Comparison of ENCODE assay signal across 8 cellular contexts in the genomic region with DNA sequence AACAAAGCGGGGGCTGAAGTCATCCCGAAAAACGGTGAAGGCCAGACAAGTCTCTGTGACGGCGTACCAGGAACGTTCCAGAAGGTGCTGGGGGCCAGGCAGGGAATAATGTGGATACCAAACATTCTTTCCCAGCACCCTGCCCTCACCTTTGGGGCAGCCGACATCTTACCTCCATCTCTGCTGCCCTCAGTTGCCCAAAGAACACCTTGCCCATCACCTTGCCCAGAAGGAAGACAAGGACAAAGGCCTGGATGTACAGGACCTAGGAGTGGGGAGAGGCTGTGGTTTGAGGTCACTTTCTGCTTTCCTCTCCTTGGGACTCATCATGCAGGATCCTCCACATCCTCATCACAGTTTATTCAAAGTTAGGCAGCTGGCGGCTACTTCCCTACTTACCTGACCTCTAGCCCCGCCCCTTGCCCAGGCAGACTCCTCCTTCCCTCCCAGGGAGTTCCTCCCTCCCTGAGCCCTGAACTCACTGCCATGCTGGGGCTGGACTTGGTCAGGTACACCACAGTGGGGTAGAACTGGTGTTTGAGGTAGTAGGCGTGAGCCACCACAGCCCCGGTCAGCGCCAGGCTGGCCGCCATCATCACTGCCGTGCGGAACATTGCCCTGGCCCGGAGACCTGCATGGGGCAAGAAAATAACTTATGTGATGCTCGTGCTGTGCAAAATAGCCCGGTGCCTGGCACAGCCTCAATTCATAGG. TPM values are rescaled to one million over a fixed set of nuclear protein-coding genes. Genes with fewer than 3 reads are reported as not detected.
A peak's percentile ranks its signal among the peaks of the same experiment; 100 is the strongest.
DNase-seq lines count a peak whose midpoint lies in the region; ATAC-seq and TF ChIP-seq lines count a peak whose summit lies in the region.

No MANE protein-coding gene starts in this region.

- no peaks in the 10 kb centered on the region for H3K9me3 Mint-ChIP-seq in activated naive CD4-positive, alpha-beta T cell treated with anti-CD3 and anti-CD28 coated beads, Interleukin-2, amount 50 U/mL, for 72 hours

- peak; percentile 6 for DNase-seq in DMS153 (lab: John Stamatoyannopoulos, UW)
- DNase-seq in DMS153 treated with DMSO at 0.1 percent for 48 hours (lab: John Stamatoyannopoulos, UW; ENCODE audit: unreplicated experiment): no peak
- peak; percentile 64 to 88 for DNase-seq in NCI-H526 (lab: John Stamatoyannopoulos, UW)
- peak in 1 of 2 donors; percentile 77 for DNase-seq in activated naive CD4-positive, alpha-beta T cell treated with anti-CD3 and anti-CD28 coated beads, Interleukin-2, amount 50 U/mL, for 72 hours (ENCODE audit: low spot score in 2 of 2)
- DNase-seq in smooth muscle cell (lab: John Stamatoyannopoulos, UW; ENCODE audit: unreplicated experiment): no peak
- DNase-seq in ureter (ENCODE audit: low spot score): no peak
- no peak for DNase-seq in NCI-H187 (lab: John Stamatoyannopoulos, UW)

- peaks cover 8% of the 10 kb centered on the region for H3F3A ChIP-seq in smooth muscle cell (ENCODE audit: low read depth)

- ATAC-seq in activated naive CD4-positive, alpha-beta T cell treated with anti-CD3 and anti-CD28 coated beads, Interleukin-2, amount 50 U/mL, for 72 hours: peak in 1 of 2 donors; percentile 19

- no peak for TF ChIP-seq CTCF in smooth muscle cell (IDR thresholded peaks at IDR 0.05; ENCODE audit: borderline replicate concordance, insufficient read depth, poor library complexity, severe bottlenecking)

- peak overlapping the region; percentile 99 for H3K27ac Mint-ChIP-seq in activated naive CD4-positive, alpha-beta T cell treated with anti-CD3 and anti-CD28 coated beads, Interleukin-2, amount 50 U/mL, for 72 hours

- peaks cover 9 to 10% of the 10 kb centered on the region in 2 donors for H3K36me3 Mint-ChIP-seq in activated naive CD4-positive, alpha-beta T cell treated with anti-CD3 and anti-CD28 coated beads, Interleukin-2, amount 50 U/mL, for 72 hours

- H2AFZ ChIP-seq in smooth muscle cell (ENCODE audit: low read depth): no peak overlapping the region

- H3K9ac ChIP-seq in smooth muscle cell (ENCODE audit: low read depth): peak overlapping the region; percentile 93

- H4K20me1 ChIP-seq in smooth muscle cell (ENCODE audit: low read depth): peaks cover 30% of the 10 kb centered on the region

- H3K9me3 ChIP-seq in smooth muscle cell (replicated peaks; ENCODE audit: low read depth): no peaks in the 10 kb centered on the region

- peaks cover 18% of the 10 kb centered on the region for H3K79me2 ChIP-seq in smooth muscle cell (ENCODE audit: low read depth)

- H3K27me3 ChIP-seq in smooth muscle cell (ENCODE audit: low read depth): no peaks in the 10 kb centered on the region

- H3K27ac ChIP-seq in smooth muscle cell (ENCODE audit: low read depth): peak overlapping the region; percentile 93

- WGBS in smooth muscle cell (ENCODE audit: low lambda C conversion rate): 55% methylated on average over 18 of the region's 18 CpGs

- H3K4me1 ChIP-seq in smooth muscle cell (ENCODE audit: low read depth): peaks cover 5% of the 10 kb centered on the region

- peak overlapping the region; percentile 83 for H3K4me2 ChIP-seq in smooth muscle cell

- H3K4me3 ChIP-seq in iPS-11a (ENCODE audit: low read depth, low read length) (peak overlapping the region; percentile 94), smooth muscle cell (peak overlapping the region; percentile 65)

- no peaks in the 10 kb centered on the region for H3K36me3 ChIP-seq in smooth muscle cell (ENCODE audit: low read depth)

RNA-seq across cellular contexts. Expression of gene SYVN1, which starts 1.2 kb away (rescaled TPM):
- 10 to 100 TPM; 30.2 to 31.6 TPM for total RNA-seq in activated naive CD4-positive, alpha-beta T cell treated with anti-CD3 and anti-CD28 coated beads, Interleukin-2, amount 50 U/mL, for 72 hours
- total RNA-seq in smooth muscle cell (39.9 and 52.0 TPM in 2 replicates), ureter (76.2 TPM)
- polyA plus RNA-seq in smooth muscle cell: 30.0 and 32.0 TPM in 2 replicates

RNA-seq across cellular contexts. Expression of gene MRPL49, which starts 11.0 kb away (rescaled TPM):
- 10 to 100 TPM; 55.3 to 92.6 TPM for total RNA-seq in activated naive CD4-positive, alpha-beta T cell treated with anti-CD3 and anti-CD28 coated beads, Interleukin-2, amount 50 U/mL, for 72 hours
- 28.2 and 43.0 TPM in 2 replicates for total RNA-seq in smooth muscle cell
- 53.2 and 55.4 TPM in 2 replicates for polyA plus RNA-seq in smooth muscle cell
- 49.8 TPM for total RNA-seq in ureter

RNA-seq across cellular contexts. Expression of gene FAU, which starts 11.2 kb away (rescaled TPM):
- 1,000 to 10,000 TPM in 1 of 2 donors, 100 to 1,000 TPM in 1; 983 to 1,040 TPM for total RNA-seq in activated naive CD4-positive, alpha-beta T cell treated with anti-CD3 and anti-CD28 coated beads, Interleukin-2, amount 50 U/mL, for 72 hours
- total RNA-seq in smooth muscle cell (373 and 509 TPM in 2 replicates), ureter (999 TPM)
- 537 and 578 TPM in 2 replicates for polyA plus RNA-seq in smooth muscle cell

RNA-seq across cellular contexts. Expression of gene ZNHIT2, which starts 15.6 kb away (rescaled TPM):
- total RNA-seq in activated naive CD4-positive, alpha-beta T cell treated with anti-CD3 and anti-CD28 coated beads, Interleukin-2, amount 50 U/mL, for 72 hours: 1 to 10 TPM; 5.6 to 10.0 TPM
- total RNA-seq in smooth muscle cell: 9.1 and 13.8 TPM in 2 replicates
- polyA plus RNA-seq in smooth muscle cell: 14.5 and 19.5 TPM in 2 replicates
- 13.7 TPM for total RNA-seq in ureter

RNA-seq across cellular contexts. Expression of gene TM7SF2, which starts 21.5 kb away (rescaled TPM):
- 10 to 100 TPM; 20.5 to 24.3 TPM for total RNA-seq in activated naive CD4-positive, alpha-beta T cell treated with anti-CD3 and anti-CD28 coated beads, Interleukin-2, amount 50 U/mL, for 72 hours
- total RNA-seq in smooth muscle cell: 16.8 and 26.9 TPM in 2 replicates
- 17.4 and 43.1 TPM in 2 replicates for polyA plus RNA-seq in smooth muscle cell
- total RNA-seq in ureter: 37.5 TPM

Comparison
In these comparisons a context has a peak if more than half of its experiments do, and no peak if none do; other contexts are left out.
1. DNase-seq: peak in DMS153 (single experiment) and NCI-H526 (2 of 2); none in DMS153 treated with DMSO at 0.1 percent for 48 hours (single experiment), smooth muscle cell (single experiment), ureter (single experiment) and NCI-H187 (0 of 2).